ENCODE assay signal across 8 cellular contexts in the genomic region with DNA sequence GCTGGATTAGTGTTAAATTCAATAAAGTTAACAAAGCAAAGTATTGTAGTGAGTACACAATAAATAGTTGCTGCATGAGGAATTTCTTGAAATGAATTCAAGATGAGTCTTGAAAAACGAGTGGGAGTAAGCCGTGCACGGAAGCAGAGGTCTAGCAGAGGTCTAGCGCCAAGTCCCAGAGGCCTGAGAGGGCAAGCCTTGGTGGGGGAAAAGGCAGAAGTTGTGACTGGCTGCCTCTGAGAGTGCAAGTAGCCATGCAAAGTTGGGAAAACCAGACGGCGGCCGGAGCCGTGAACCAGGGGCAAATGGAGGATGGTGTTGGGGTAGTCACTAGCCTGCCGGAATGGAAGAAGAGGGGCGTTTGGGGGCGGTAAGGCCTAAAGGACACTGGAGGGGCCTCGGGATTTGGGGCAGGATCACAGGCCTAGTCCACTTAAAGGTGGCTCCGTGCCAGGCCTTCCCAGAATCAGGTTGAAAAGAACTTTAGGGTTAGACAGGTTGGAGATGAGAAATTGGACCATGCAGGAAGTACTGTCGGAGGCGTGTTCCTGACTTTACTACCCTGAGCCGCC. TPM values are rescaled to one million over a fixed set of nuclear protein-coding genes. Genes with fewer than 3 reads are reported as not detected.
DNase-seq lines count a peak whose midpoint lies in the region; FAIRE-seq lines count a peak whose summit lies in the region.

No MANE protein-coding gene starts in this region.

- H3K27me3 ChIP-seq in small intestine (ENCODE audit: control insufficient read depth in 2 of 2, insufficient read depth in 2 of 2, low read length in 2 of 2) = no peaks in the 10 kb centered on the region

- H3K27ac ChIP-seq in small intestine (ENCODE audit: low read depth in 1 of 2, low read length in 1 of 2) = peak overlapping the region; percentile 38 to 96

- 2 to 6% (median 4%) methylated on average over 13 to 16 of the region's 16 CpGs for WGBS in small intestine, 3 donors

- DNase-seq in NCI-H1105 treated with DMSO at 0.1 percent for 48 hours (lab: John Stamatoyannopoulos, UW) (peak; percentile 30), NCI-H1105 (lab: John Stamatoyannopoulos, UW) (no peak), GOT3 (lab: John Stamatoyannopoulos, UW) (peak; percentile 36), MV-4-11 (lab: John Stamatoyannopoulos, UW) (peak; percentile 55), amniotic stem cell (lab: John Stamatoyannopoulos, UW) (peak; percentile 45), small intestine (no peak), NCI-H446 treated with DMSO at 0.1 percent for 48 hours (lab: John Stamatoyannopoulos, UW) (no peak)

- H3K9me3 ChIP-seq in small intestine (ENCODE audit: control insufficient read depth, low read depth) = no peaks in the 10 kb centered on the region

- FAIRE-seq in small intestine (lab: Jason Lieb, UNC) = no peak

- peaks cover 0 to 14% of the 10 kb centered on the region in 2 donors for H3K4me1 ChIP-seq in small intestine (ENCODE audit: control insufficient read depth in 2 of 2, insufficient read depth in 1 of 2, low read depth in 1 of 2, low read length in 1 of 2)

- H3K4me3 ChIP-seq in iPS-11a (ENCODE audit: low read depth, low read length) (peak overlapping the region; percentile 99), small intestine (ENCODE audit: low read depth in 1 of 2, low read length in 2 of 2) (peak overlapping the region; percentile 65 to 81)

- peaks cover 15 to 17% of the 10 kb centered on the region in 2 donors for H3K36me3 ChIP-seq in small intestine (ENCODE audit: control insufficient read depth in 2 of 2, insufficient read depth in 2 of 2, low read length in 2 of 2)

RNA-seq across cellular contexts. Expression of a gene that starts 0.4 kb away (rescaled TPM):
- 100 to 1,000 TPM; 124 to 200 (median 176) TPM for polyA plus RNA-seq in small intestine

RNA-seq across cellular contexts. Expression of a gene that starts 40.8 kb away (rescaled TPM):
- polyA plus RNA-seq in small intestine = 1 to 10 TPM in 1 of 3 donors, not detected in 2; 1.1 TPM

RNA-seq across cellular contexts. Expression of a gene that starts 40.9 kb away (rescaled TPM):
- 10 to 100 TPM; 30.3 to 47.5 (median 34.0) TPM for polyA plus RNA-seq in small intestine

RNA-seq across cellular contexts. Expression of a gene that starts 47.7 kb away (rescaled TPM):
- polyA plus RNA-seq in small intestine = not detected

RNA-seq across cellular contexts. Expression of a gene that starts 48.5 kb away (rescaled TPM):
- polyA plus RNA-seq in small intestine = 10 to 100 TPM; 22.6 to 38.6 (median 24.8) TPM

Comparison
In these comparisons a context has a peak if more than half of its experiments do, and no peak if none do; other contexts are left out.
1. DNase-seq: peak in NCI-H1105 treated with DMSO at 0.1 percent for 48 hours (single experiment), GOT3 (single experiment), MV-4-11 (single experiment) and amniotic stem cell (single experiment); none in NCI-H1105 (single experiment), small intestine (single experiment) and NCI-H446 treated with DMSO at 0.1 percent for 48 hours (single experiment).